1 cellular context compared by ENCODE assay signal in the genomic region with DNA sequence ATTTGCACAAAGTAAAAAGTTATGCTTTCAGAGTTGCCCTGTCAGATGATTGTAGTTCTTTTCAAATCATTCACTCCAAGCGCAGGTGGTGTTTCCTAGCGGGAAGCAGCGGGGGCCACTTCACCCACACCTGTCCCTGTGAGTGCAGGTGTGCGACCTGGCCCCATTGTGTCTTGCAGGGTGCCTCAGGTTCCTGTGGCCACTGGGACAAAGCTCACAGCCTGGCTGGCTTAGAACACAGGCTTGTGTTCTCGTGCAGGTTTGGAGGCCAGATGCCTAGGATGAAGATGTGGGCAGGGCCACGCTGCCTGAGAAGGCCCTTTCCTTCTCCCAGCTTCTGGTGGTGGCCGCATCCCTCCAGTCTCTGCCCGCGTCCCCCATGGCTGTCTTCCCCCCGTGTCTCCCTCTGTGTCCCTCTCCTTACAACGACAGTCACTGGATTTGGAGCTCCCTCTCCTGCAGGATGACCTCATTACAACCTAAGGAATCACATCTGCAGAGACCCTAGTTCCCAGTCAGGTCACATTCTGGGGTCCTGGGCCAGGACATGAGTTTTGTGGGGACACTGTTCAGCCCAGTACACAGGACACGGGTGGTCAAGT.
TF ChIP-seq lines count a peak whose summit lies in the region.

No MANE protein-coding gene starts in this region.

TF ChIP-seq in HepG2, 621 proteins besides CTCF, POLR2A, EP300 and RAD21 (continued from another document and continues in another):
- TF ChIP-seq JDP2 (CRISPR knock-in tag; IDR thresholded peaks at IDR 0.05; ENCODE audit: borderline replicate concordance), result no peak
- TF ChIP-seq FOXC1 (CRISPR knock-in tag; IDR thresholded peaks at IDR 0.05; ENCODE audit: borderline replicate concordance), result 0 out of 2 replicates have a peak, but pooled peaks have one; percentile 61
- peak; percentile 34; the same call in 1 of the 2 replicates for TF ChIP-seq SALL1 (CRISPR knock-in tag; IDR thresholded peaks at IDR 0.05)
- TF ChIP-seq NFAT5 (CRISPR knock-in tag; IDR thresholded peaks at IDR 0.05), result no peak
- TF ChIP-seq ZNF619 (CRISPR knock-in tag; IDR thresholded peaks at IDR 0.05), result no peak
- 0 out of 2 replicates have a peak, but pooled peaks have one; percentile 32 for TF ChIP-seq ZNF430 (CRISPR knock-in tag; IDR thresholded peaks at IDR 0.05)
- 0 out of 2 replicates have a peak, but pooled peaks have one; percentile 14 for TF ChIP-seq HNF1B (CRISPR knock-in tag; IDR thresholded peaks at IDR 0.05)
- TF ChIP-seq DNMT3B (CRISPR knock-in tag; conservative IDR thresholded peaks at IDR 0.05), result no peak
- no peak for TF ChIP-seq ZBTB1 (CRISPR knock-in tag; IDR thresholded peaks at IDR 0.05; ENCODE audit: borderline replicate concordance)
- peak; percentile 72 for TF ChIP-seq ZNF605 (CRISPR knock-in tag; IDR thresholded peaks at IDR 0.05)
- no peak for TF ChIP-seq ZNF589 (CRISPR knock-in tag; conservative IDR thresholded peaks at IDR 0.05)
- 0 out of 2 replicates have a peak, but pooled peaks have one; percentile 32 for TF ChIP-seq ZBTB38 (CRISPR knock-in tag; IDR thresholded peaks at IDR 0.05)
- no peak for TF ChIP-seq STAT6 (CRISPR knock-in tag; IDR thresholded peaks at IDR 0.05; ENCODE audit: borderline replicate concordance)
- no peak for TF ChIP-seq PHB2 (IDR thresholded peaks at IDR 0.05; ENCODE audit: partially characterized antibody)
- peak; percentile 50 for TF ChIP-seq SMC3 (IDR thresholded peaks at IDR 0.05; ENCODE audit: low read length)
- no peak for TF ChIP-seq ZNF549 (CRISPR knock-in tag; IDR thresholded peaks at IDR 0.05)
- TF ChIP-seq SP1 (IDR thresholded peaks at IDR 0.05), result no peak
- TF ChIP-seq SP1 (CRISPR knock-in tag; IDR thresholded peaks at IDR 0.05), result no peak
- TF ChIP-seq STAG1 (CRISPR knock-in tag; IDR thresholded peaks at IDR 0.05), result peak; percentile 81
- no peak for TF ChIP-seq CREM (IDR thresholded peaks at IDR 0.05)
- TF ChIP-seq CREM (CRISPR knock-in tag; IDR thresholded peaks at IDR 0.05), result no peak
- no peak for TF ChIP-seq PAF1 (CRISPR knock-in tag; IDR thresholded peaks at IDR 0.05)
- TF ChIP-seq NR3C1 (CRISPR knock-in tag; IDR thresholded peaks at IDR 0.05), result no peak
- TF ChIP-seq RBM22 (optimal IDR thresholded peaks at IDR 0.05; ENCODE audit: low read length), result no peak
- TF ChIP-seq SPEN (CRISPR knock-in tag; IDR thresholded peaks at IDR 0.05; ENCODE audit: low read depth), result 0 out of 2 replicates have a peak, but pooled peaks have one; percentile 38
- no peak for TF ChIP-seq LCORL (IDR thresholded peaks at IDR 0.05)
- peak; percentile 55; the same call in 1 of the 2 replicates for TF ChIP-seq LCORL (CRISPR knock-in tag; IDR thresholded peaks at IDR 0.05)
- TF ChIP-seq, protein P1, sequence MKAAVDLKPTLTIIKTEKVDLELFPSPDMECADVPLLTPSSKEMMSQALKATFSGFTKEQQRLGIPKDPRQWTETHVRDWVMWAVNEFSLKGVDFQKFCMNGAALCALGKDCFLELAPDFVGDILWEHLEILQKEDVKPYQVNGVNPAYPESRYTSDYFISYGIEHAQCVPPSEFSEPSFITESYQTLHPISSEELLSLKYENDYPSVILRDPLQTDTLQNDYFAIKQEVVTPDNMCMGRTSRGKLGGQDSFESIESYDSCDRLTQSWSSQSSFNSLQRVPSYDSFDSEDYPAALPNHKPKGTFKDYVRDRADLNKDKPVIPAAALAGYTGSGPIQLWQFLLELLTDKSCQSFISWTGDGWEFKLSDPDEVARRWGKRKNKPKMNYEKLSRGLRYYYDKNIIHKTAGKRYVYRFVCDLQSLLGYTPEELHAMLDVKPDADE (CRISPR knock-in tag; IDR thresholded peaks at IDR 0.05), result no peak
- no peak for TF ChIP-seq EHMT2 (IDR thresholded peaks at IDR 0.05; ENCODE audit: borderline replicate concordance, low read depth, low read length)
- peak; percentile 15; the same call in 1 of the 2 replicates for TF ChIP-seq RXRA (CRISPR knock-in tag; IDR thresholded peaks at IDR 0.05)
- TF ChIP-seq, protein P2, sequence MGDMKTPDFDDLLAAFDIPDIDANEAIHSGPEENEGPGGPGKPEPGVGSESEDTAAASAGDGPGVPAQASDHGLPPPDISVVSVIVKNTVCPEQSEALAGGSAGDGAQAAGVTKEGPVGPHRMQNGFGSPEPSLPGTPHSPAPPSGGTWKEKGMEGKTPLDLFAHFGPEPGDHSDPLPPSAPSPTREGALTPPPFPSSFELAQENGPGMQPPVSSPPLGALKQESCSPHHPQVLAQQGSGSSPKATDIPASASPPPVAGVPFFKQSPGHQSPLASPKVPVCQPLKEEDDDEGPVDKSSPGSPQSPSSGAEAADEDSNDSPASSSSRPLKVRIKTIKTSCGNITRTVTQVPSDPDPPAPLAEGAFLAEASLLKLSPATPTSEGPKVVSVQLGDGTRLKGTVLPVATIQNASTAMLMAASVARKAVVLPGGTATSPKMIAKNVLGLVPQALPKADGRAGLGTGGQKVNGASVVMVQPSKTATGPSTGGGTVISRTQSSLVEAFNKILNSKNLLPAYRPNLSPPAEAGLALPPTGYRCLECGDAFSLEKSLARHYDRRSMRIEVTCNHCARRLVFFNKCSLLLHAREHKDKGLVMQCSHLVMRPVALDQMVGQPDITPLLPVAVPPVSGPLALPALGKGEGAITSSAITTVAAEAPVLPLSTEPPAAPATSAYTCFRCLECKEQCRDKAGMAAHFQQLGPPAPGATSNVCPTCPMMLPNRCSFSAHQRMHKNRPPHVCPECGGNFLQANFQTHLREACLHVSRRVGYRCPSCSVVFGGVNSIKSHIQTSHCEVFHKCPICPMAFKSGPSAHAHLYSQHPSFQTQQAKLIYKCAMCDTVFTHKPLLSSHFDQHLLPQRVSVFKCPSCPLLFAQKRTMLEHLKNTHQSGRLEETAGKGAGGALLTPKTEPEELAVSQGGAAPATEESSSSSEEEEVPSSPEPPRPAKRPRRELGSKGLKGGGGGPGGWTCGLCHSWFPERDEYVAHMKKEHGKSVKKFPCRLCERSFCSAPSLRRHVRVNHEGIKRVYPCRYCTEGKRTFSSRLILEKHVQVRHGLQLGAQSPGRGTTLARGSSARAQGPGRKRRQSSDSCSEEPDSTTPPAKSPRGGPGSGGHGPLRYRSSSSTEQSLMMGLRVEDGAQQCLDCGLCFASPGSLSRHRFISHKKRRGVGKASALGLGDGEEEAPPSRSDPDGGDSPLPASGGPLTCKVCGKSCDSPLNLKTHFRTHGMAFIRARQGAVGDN (CRISPR knock-in tag; IDR thresholded peaks at IDR 0.05), result peak; percentile 57
- TF ChIP-seq, protein P3, sequence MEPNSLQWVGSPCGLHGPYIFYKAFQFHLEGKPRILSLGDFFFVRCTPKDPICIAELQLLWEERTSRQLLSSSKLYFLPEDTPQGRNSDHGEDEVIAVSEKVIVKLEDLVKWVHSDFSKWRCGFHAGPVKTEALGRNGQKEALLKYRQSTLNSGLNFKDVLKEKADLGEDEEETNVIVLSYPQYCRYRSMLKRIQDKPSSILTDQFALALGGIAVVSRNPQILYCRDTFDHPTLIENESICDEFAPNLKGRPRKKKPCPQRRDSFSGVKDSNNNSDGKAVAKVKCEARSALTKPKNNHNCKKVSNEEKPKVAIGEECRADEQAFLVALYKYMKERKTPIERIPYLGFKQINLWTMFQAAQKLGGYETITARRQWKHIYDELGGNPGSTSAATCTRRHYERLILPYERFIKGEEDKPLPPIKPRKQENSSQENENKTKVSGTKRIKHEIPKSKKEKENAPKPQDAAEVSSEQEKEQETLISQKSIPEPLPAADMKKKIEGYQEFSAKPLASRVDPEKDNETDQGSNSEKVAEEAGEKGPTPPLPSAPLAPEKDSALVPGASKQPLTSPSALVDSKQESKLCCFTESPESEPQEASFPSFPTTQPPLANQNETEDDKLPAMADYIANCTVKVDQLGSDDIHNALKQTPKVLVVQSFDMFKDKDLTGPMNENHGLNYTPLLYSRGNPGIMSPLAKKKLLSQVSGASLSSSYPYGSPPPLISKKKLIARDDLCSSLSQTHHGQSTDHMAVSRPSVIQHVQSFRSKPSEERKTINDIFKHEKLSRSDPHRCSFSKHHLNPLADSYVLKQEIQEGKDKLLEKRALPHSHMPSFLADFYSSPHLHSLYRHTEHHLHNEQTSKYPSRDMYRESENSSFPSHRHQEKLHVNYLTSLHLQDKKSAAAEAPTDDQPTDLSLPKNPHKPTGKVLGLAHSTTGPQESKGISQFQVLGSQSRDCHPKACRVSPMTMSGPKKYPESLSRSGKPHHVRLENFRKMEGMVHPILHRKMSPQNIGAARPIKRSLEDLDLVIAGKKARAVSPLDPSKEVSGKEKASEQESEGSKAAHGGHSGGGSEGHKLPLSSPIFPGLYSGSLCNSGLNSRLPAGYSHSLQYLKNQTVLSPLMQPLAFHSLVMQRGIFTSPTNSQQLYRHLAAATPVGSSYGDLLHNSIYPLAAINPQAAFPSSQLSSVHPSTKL (CRISPR knock-in tag; IDR thresholded peaks at IDR 0.05), result peak; percentile 5; the same call in 1 of the 2 replicates
- TF ChIP-seq THAP11 (CRISPR knock-in tag; IDR thresholded peaks at IDR 0.05), result no peak
- no peak for TF ChIP-seq ZNF468 (CRISPR knock-in tag; IDR thresholded peaks at IDR 0.05)
- TF ChIP-seq IRF9 (CRISPR knock-in tag; IDR thresholded peaks at IDR 0.05; ENCODE audit: borderline replicate concordance), result peak; percentile 45; the same call in 1 of the 2 replicates
- TF ChIP-seq SP2 (CRISPR knock-in tag; IDR thresholded peaks at IDR 0.05), result 0 out of 2 replicates have a peak, but pooled peaks have one; percentile 5
